In the genomic region with DNA sequence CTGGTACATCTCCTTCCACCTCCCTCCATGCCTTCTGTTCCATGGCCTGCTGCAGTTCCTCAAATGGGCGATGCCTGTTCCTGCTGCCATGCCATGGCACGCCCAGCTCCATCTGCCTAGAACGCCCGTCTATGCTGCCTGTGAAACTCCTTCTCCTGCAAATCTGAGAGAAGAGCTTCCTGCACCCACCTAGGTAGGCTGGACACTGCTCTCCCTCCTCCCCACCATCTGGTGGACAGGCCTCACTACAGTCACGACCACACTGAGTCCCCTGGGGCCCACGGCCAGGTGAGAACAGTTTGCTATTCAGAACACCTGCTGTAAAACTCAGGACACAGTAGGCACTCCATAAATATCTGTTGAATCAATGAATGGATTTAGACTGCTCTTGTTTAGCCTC, we compare ENCODE assay signal across 21 cellular contexts.
"Had no signal": no experiment of that assay in that cellular context is flagged by ENCODE, and none has a peak within 500 bp of the region (broad histone marks: within the 10 kb centered on the region; RNA-seq: fewer than 3 reads in every experiment).

No MANE protein-coding gene starts in this region.

- H3K9me3 Mint-ChIP-seq: nephron progenitor cell had no signal

- H3K4me2 ChIP-seq: smooth muscle cell had no signal

- H3K27me3 ChIP-seq: pancreas, tibial nerve, upper lobe of left lung had no signal

- H3K4me1 ChIP-seq: lower lobe of right lung, tibial nerve, upper lobe of left lung had no signal

- H3K9me3 ChIP-seq: lower lobe of right lung, pancreas, thoracic aorta, tibial nerve, upper lobe of left lung had no signal

- H3K4me3 ChIP-seq: dorsolateral prefrontal cortex, lower lobe of right lung, pancreas, smooth muscle cell, thoracic aorta, tibial nerve, upper lobe of left lung had no signal

- H3K36me3 ChIP-seq: lower lobe of right lung, pancreas, thoracic aorta, tibial nerve, upper lobe of left lung had no signal

- DNase-seq: dorsolateral prefrontal cortex; effector CD4-positive, alpha-beta T cell; left ventricle myocardium superior; lower lobe of right lung; naive thymus-derived CD8-positive, alpha-beta T cell; nephron progenitor cell; occipital lobe; pancreas; stimulated activated CD4-positive, alpha-beta T cell treated with anti-CD3 and anti-CD28 coated beads, Interleukin-12 subunit alpha, Interleukin-12 subunit beta, amount 100 ng/mL, for 4 hours; stimulated activated CD4-positive, alpha-beta T cell treated with anti-CD3 and anti-CD28 coated beads, Interleukin-1b, Interleukin-23, amount 100 ng/mL, for 48 hours; stimulated activated CD4-positive, alpha-beta T cell treated with anti-CD3 and anti-CD28 coated beads, Interleukin-4, amount 100 ng/mL, for 1 hour; stimulated activated CD8-positive, alpha-beta memory T cell treated with anti-CD3 and anti-CD28 coated beads, Interleukin-4, amount 100 ng/mL, for 48 hours; stimulated activated naive CD4-positive, alpha-beta T cell treated with Interleukin-2 at 50 U/mL for 16 hours; upper lobe of left lung had no signal

- H3K4me3 Mint-ChIP-seq: naive thymus-derived CD8-positive, alpha-beta T cell; nephron progenitor cell had no signal

- FAIRE-seq: colon, frontal cortex, keratinocyte, pancreas had no signal

- H3K4me1 Mint-ChIP-seq: naive thymus-derived CD8-positive, alpha-beta T cell; nephron progenitor cell had no signal

- ATAC-seq: left ventricle myocardium superior; lower lobe of right lung; naive thymus-derived CD8-positive, alpha-beta T cell; pancreas; sciatic nerve had no signal

- H3K27ac ChIP-seq: dorsolateral prefrontal cortex, lower lobe of right lung, pancreas, thoracic aorta, tibial nerve, upper lobe of left lung had no signal
